Comparison of ENCODE assay signal across 13 cellular contexts in the genomic region with DNA sequence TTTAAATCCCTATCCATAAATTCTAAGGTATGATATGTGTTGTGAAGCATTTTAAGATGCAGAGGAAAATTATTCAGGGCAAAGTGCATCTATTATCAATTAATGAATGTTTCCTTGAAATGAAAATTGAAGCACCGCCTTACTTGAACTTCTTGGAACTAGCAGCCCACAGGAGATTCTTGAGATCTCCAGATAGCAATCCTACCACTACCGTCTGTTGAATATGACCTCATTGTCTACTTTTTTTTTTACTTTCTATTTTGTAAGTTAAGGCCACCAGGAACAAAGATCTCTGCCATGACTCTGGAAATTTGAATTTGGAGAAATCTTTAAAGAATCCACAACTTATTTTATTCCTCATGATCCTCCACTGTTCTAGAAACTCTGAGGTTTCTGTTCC.
"Had no signal": no experiment of that assay in that cellular context is flagged by ENCODE, and none has a peak within 500 bp of the region (broad histone marks: within the 10 kb centered on the region; RNA-seq: fewer than 3 reads in every experiment).

No MANE protein-coding gene starts in this region.

- DNase-seq: activated CD4-positive, alpha-beta T cell treated with anti-CD3 and anti-CD28 coated beads, Interleukin-2, amount 50 U/mL, for 4 hours; activated CD4-positive, CD25-positive, alpha-beta regulatory T cell; activated effector memory CD4-positive, alpha-beta T cell treated with anti-CD3 and anti-CD28 coated beads, Interleukin-2, amount 50 U/mL, for 16 hours; activated T-cell treated with anti-CD3 and anti-CD28 coated beads, Interleukin-2, amount 50 U/mL, for 4 hours; foreskin melanocyte; heart right ventricle; left lung; psoas muscle; sigmoid colon; stimulated activated CD4-positive, alpha-beta T cell treated with anti-CD3 and anti-CD28 coated beads, Interleukin-4, amount 100 ng/mL, for 24 hours; T-cell; T1000 had no signal

- ATAC-seq: activated naive CD4-positive, alpha-beta T cell treated with anti-CD3 and anti-CD28 coated beads, Interleukin-2, amount 50 U/mL, for 72 hours; activated T-cell treated with anti-CD3 and anti-CD28 coated beads, Interleukin-2, amount 50 U/mL, for 4 hours; heart right ventricle; left lung; psoas muscle; T-cell had no signal
